Comparison of ENCODE assay signal across 15 cellular contexts in the genomic region with DNA sequence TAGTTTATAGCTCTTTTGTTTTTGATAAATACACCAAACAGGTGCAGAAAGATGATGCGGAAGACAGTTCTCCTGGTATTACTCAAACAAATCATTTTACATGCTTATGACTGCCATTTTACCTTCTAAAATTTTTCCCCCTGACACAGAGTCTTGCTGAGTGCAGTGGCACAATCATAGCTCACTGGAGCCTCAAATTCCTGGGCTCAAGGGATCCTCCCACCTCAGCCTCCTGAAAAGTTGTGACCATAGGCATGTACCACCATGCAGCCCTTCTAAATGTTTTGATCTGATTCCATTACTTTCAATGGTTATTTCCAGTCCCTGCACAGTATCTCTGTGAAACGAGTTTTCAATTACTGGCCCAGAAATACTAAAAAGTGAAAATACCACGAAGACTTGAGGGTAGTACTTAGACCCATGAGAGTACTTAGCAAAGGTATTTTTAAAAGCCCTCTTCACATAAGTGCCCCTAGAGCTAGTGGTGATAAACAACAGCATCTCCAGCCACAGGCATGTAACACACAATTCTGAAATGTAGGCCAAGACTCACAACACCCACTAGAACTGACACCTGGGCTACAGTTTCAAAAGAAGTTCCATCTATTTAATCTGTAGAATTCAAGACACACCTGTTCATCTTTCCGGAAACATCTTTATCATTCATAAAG.
"Had no signal": no experiment of that assay in that cellular context is flagged by ENCODE, and none has a peak within 500 bp of the region (broad histone marks: within the 10 kb centered on the region; RNA-seq: fewer than 3 reads in every experiment).

No MANE protein-coding gene starts in this region.

- H3K27ac ChIP-seq: colonic mucosa, right atrium auricular region, skin epidermis had no signal

- H3K27ac Mint-ChIP-seq: T-helper 2 cell treated with Interferon-gamma antibody and Interleukin-4, amounts not matched to agents 5 μg/mL and 100 μg/mL, for 36 hours had no signal

- H3K4me3 Mint-ChIP-seq: activated T-cell treated with anti-CD3 and anti-CD28 coated beads, Interleukin-2, amount 50 U/mL, for 4 hours; natural killer cell; T-helper 2 cell treated with Interferon-gamma antibody and Interleukin-4, amounts not matched to agents 5 μg/mL and 100 μg/mL, for 36 hours had no signal

- H3K4me3 ChIP-seq: colonic mucosa, right atrium auricular region, skin epidermis had no signal

- H3K4me1 ChIP-seq: colonic mucosa, right atrium auricular region had no signal

- H3K9me3 ChIP-seq: colonic mucosa, right atrium auricular region had no signal

- H3K9me3 Mint-ChIP-seq: activated T-cell treated with anti-CD3 and anti-CD28 coated beads, Interleukin-2, amount 50 U/mL, for 4 hours; natural killer cell; T-helper 2 cell treated with Interferon-gamma antibody and Interleukin-4, amounts not matched to agents 5 μg/mL and 100 μg/mL, for 36 hours had no signal

- ATAC-seq: activated T-cell treated with anti-CD3 and anti-CD28 coated beads, Interleukin-2, amount 50 U/mL, for 4 hours; left cardiac atrium; natural killer cell had no signal

- H3K27me3 ChIP-seq: colonic mucosa, right atrium auricular region had no signal

- DNase-seq: activated CD4-positive, alpha-beta T cell treated with anti-CD3 and anti-CD28 coated beads for 4 hours; activated naive CD4-positive, alpha-beta T cell treated with Interleukin-2 at 50 U/mL for 16 hours; activated T-cell treated with anti-CD3 and anti-CD28 coated beads, Interleukin-2, amount 50 U/mL, for 4 hours; colonic mucosa; foreskin melanocyte; head of caudate nucleus; left cardiac atrium; mammary epithelial cell; natural killer cell; posterior cingulate gyrus; substantia nigra; trophoblast cell had no signal
